Comparison of ENCODE assay signal across 9 cellular contexts in the genomic region with DNA sequence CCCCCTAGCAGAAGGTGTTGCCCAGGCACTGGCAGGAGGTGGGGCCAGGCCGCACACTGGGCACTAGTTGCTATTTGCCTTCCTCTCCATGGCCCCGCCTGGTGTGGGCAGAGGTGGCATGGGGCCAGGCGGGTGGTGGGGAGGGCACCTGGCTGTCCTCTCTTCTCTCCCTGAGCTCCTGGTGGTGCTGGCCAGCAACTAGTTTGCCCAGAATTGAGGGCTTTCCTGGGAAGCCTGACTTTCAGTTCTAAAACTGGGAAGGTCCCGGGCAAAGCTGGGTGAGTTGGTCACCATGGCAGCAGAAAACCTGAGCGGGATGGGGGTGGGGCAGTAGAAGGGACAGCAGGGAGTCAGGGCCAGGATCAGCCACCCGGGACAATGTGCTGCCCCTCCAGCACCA. TPM values are rescaled to one million over a fixed set of nuclear protein-coding genes. Genes with fewer than 3 reads are reported as not detected.
A peak's percentile ranks its signal among the peaks of the same experiment; 100 is the strongest.
DNase-seq lines count a peak whose midpoint lies in the region; ATAC-seq and TF ChIP-seq lines count a peak whose summit lies in the region.
"Had no signal": no experiment of that assay in that cellular context is flagged by ENCODE, and none has a peak within 500 bp of the region (broad histone marks: within the 10 kb centered on the region; RNA-seq: fewer than 3 reads in every experiment).

No MANE protein-coding gene starts in this region.

- CTCF ChIA-PET in CD8-positive, alpha-beta T cell (lab: Charles Lee): interaction anchor here (1.2 to 2.3 kb wide), 2 partner anchors 41 to 58 kb away, joined by 3 to 10 read pairs; no protein-coding TSS in a partner anchor

- peaks cover 72% of the 10 kb centered on the region for H3K4me1 Mint-ChIP-seq in nephron progenitor cell
- H3K4me1 Mint-ChIP-seq in CD8-positive, alpha-beta T cell (ENCODE audit: low read depth): peaks cover 21% of the 10 kb centered on the region

- ATAC-seq in CD8-positive, alpha-beta T cell: no peak

- H3K4me1 ChIP-seq in CD8-positive, alpha-beta T cell (ENCODE audit: insufficient read depth, low read length): peaks cover 18% of the 10 kb centered on the region

- H3K27ac Mint-ChIP-seq in nephron progenitor cell: no peak overlapping the region
- H3K27ac Mint-ChIP-seq in CD8-positive, alpha-beta T cell: no peak overlapping the region

- no peaks in the 10 kb centered on the region for H3K27me3 Mint-ChIP-seq in nephron progenitor cell (ENCODE audit: low read depth, poor library complexity)
- H3K27me3 Mint-ChIP-seq in CD8-positive, alpha-beta T cell (ENCODE audit: low read depth): no peaks in the 10 kb centered on the region

- no peak overlapping the region for H3K4me3 ChIP-seq in coronary artery
- no peak overlapping the region for H3K4me3 ChIP-seq in CD8-positive, alpha-beta T cell (ENCODE audit: low read depth, low read length)

- H3K27me3 ChIP-seq in CD8-positive, alpha-beta T cell (ENCODE audit: insufficient read depth, low read length): no peaks in the 10 kb centered on the region

- no peaks in the 10 kb centered on the region for H3K9me3 ChIP-seq in CD8-positive, alpha-beta T cell (ENCODE audit: low read length)

- H3K36me3 Mint-ChIP-seq in nephron progenitor cell (ENCODE audit: low read depth): no peaks in the 10 kb centered on the region
- H3K36me3 Mint-ChIP-seq in CD8-positive, alpha-beta T cell: no peaks in the 10 kb centered on the region

- no peak for TF ChIP-seq CTCF in coronary artery (IDR thresholded peaks at IDR 0.05)
- no peak for TF ChIP-seq CTCF in nephron progenitor cell (IDR thresholded peaks at IDR 0.05)
- TF ChIP-seq CTCF in CD8-positive, alpha-beta T cell (IDR thresholded peaks at IDR 0.05): no peak

- no peaks in the 10 kb centered on the region for H3K36me3 ChIP-seq in CD8-positive, alpha-beta T cell (ENCODE audit: insufficient read depth, low read length)

- H3K4me3 Mint-ChIP-seq in nephron progenitor cell: no peak overlapping the region
- no peak overlapping the region for H3K4me3 Mint-ChIP-seq in CD8-positive, alpha-beta T cell

- POLR2A ChIA-PET in CD8-positive, alpha-beta T cell (lab: Charles Lee): interaction anchor here (0.9 to 1.8 kb wide), 2 partner anchors 10 to 36 kb away, joined by 3 to 6 read pairs; no protein-coding TSS in a partner anchor

- peak overlapping the region; percentile 87 to 98 for H3K27ac ChIP-seq in coronary artery
- no peak overlapping the region for H3K27ac ChIP-seq in CD8-positive, alpha-beta T cell (ENCODE audit: low read depth, low read length)

- intact Hi-C loops in CD8-positive, alpha-beta T cell (cut with DNase I, micrococcal nuclease): loop anchor here in 1 of 2 experiments (5.0 kb wide), 1 partner anchor 58 kb away; no protein-coding TSS in a partner anchor

- H3K9me3 Mint-ChIP-seq in nephron progenitor cell: peaks cover 9% of the 10 kb centered on the region
- H3K9me3 Mint-ChIP-seq in CD8-positive, alpha-beta T cell: no peaks in the 10 kb centered on the region

- DNase-seq in COLO668 (lab: John Stamatoyannopoulos, UW; ENCODE audit: unreplicated experiment) (peak; percentile 88), NCI-H1417 (lab: John Stamatoyannopoulos, UW) (peak in 2 of 3 experiments; percentile 84 to 94), coronary artery (ENCODE audit: low spot score) (no peak), nephron progenitor cell (peak; percentile 46), UCSD-AML1 (lab: John Stamatoyannopoulos, UW; ENCODE audit: unreplicated experiment) (no peak)
- no peak for DNase-seq in activated T-cell treated with anti-CD3 and anti-CD28 coated beads, Interleukin-2, amount 50 U/mL, for 48 hours
- DNase-seq in CD8-positive, alpha-beta T cell: no peak
- no peak for DNase-seq in activated CD4-positive, CD25-positive, alpha-beta regulatory T cell (lab: John Stamatoyannopoulos, UW)
- DNase-seq: activated CD8-positive, alpha-beta memory T cell treated with anti-CD3 and anti-CD28 coated beads, Interleukin-2, amount 50 U/mL, for 48 hours had no signal

RNA-seq across cellular contexts. Expression of gene RBM38, which starts 48.2 kb away (rescaled TPM):
- total RNA-seq in CD8-positive, alpha-beta T cell: 100 to 1,000 TPM; 739 to 743 TPM

Comparison
In these comparisons a context has a peak if more than half of its experiments do, and no peak if none do; other contexts are left out.
1. DNase-seq: peak in COLO668 (single experiment), NCI-H1417 (2 of 3) and nephron progenitor cell (single experiment); none in coronary artery (single experiment), activated T-cell treated with anti-CD3 and anti-CD28 coated beads, Interleukin-2, amount 50 U/mL, for 48 hours (0 of 2), UCSD-AML1 (single experiment), CD8-positive, alpha-beta T cell (0 of 7) and activated CD4-positive, CD25-positive, alpha-beta regulatory T cell (0 of 4).